Comparison of ENCODE assay signal across 1 cellular context in genomic region chr10:21740989-21741388, GRCh38.
TF ChIP-seq lines count a peak whose summit lies in the region.

No MANE protein-coding gene starts in this region.

TF ChIP-seq in IMR-90, 13 proteins besides CTCF, POLR2A, EP300 and RAD21 (continued from another document):
- TF ChIP-seq, protein P1, sequence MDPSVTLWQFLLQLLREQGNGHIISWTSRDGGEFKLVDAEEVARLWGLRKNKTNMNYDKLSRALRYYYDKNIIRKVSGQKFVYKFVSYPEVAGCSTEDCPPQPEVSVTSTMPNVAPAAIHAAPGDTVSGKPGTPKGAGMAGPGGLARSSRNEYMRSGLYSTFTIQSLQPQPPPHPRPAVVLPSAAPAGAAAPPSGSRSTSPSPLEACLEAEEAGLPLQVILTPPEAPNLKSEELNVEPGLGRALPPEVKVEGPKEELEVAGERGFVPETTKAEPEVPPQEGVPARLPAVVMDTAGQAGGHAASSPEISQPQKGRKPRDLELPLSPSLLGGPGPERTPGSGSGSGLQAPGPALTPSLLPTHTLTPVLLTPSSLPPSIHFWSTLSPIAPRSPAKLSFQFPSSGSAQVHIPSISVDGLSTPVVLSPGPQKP (IDR thresholded peaks at IDR 0.05; ENCODE audit: borderline replicate concordance, low read depth, low read length), result no peak
- TF ChIP-seq CEBPB (IDR thresholded peaks at IDR 0.05; ENCODE audit: low read depth, low read length) (no peak), MAFK (IDR thresholded peaks at IDR 0.05; ENCODE audit: low read depth, low read length) (peak; percentile 78), RCOR1 (IDR thresholded peaks at IDR 0.05; ENCODE audit: insufficient replicate concordance, low read length) (no peak)
TF ChIP-seq in IMR-90: peak in this region for 1.
